In genomic region chr10:97779975-97780374, GRCh38 we compare ENCODE assay signal across 26 cellular contexts. TPM values are rescaled to one million over a fixed set of nuclear protein-coding genes. Genes with fewer than 3 reads are reported as not detected.
"Had no signal": no experiment of that assay in that cellular context is flagged by ENCODE, and none has a peak within 500 bp of the region (broad histone marks: within the 10 kb centered on the region; RNA-seq: fewer than 3 reads in every experiment).

No MANE protein-coding gene starts in this region.

- H3K27me3 Mint-ChIP-seq: activated T-cell treated with anti-CD3 and anti-CD28 coated beads, Interleukin-2, amount 50 U/mL, for 24 hours had no signal

- H3K4me3 Mint-ChIP-seq: activated T-cell treated with anti-CD3 and anti-CD28 coated beads, Interleukin-2, amount 50 U/mL, for 24 hours; natural killer cell treated with Interleukin-12 subunit alpha and Interleukin-12 subunit beta and Interleukin-15 and Interleukin-18, amount 100 ng/mL, for 72 hours had no signal

- H3K9me3 Mint-ChIP-seq: activated T-cell treated with anti-CD3 and anti-CD28 coated beads, Interleukin-2, amount 50 U/mL, for 24 hours; natural killer cell treated with Interleukin-12 subunit alpha and Interleukin-12 subunit beta and Interleukin-15 and Interleukin-18, amount 100 ng/mL, for 72 hours had no signal

- ATAC-seq: esophagus mucosa; left cardiac atrium; natural killer cell treated with Interleukin-12 subunit alpha and Interleukin-12 subunit beta and Interleukin-15 and Interleukin-18, amount 100 ng/mL, for 72 hours; right cardiac atrium; stimulated activated naive CD8-positive, alpha-beta T cell treated with anti-CD3 and anti-CD28 coated beads, Interleukin-15, Interleukin-2, amounts not matched to agents 100 U/mL and 50 U/mL, for 24 hours had no signal

- H3K36me3 Mint-ChIP-seq: natural killer cell treated with Interleukin-12 subunit alpha and Interleukin-12 subunit beta and Interleukin-15 and Interleukin-18, amount 100 ng/mL, for 72 hours had no signal

- FAIRE-seq: endothelial cell of umbilical vein, keratinocyte, TTC549 had no signal

- H3K9me3 ChIP-seq: breast epithelium, testis, uterus had no signal

- H3K36me3 ChIP-seq: breast epithelium, uterus had no signal

- H3K4me1 ChIP-seq: breast epithelium, uterus had no signal

- H3K27me3 ChIP-seq: breast epithelium, testis, uterus had no signal

- H3K4me3 ChIP-seq: breast epithelium, testis, uterus had no signal

- H3K27ac ChIP-seq: breast epithelium, testis, uterus, VCaP had no signal

- H3K27ac Mint-ChIP-seq: activated T-cell treated with anti-CD3 and anti-CD28 coated beads, Interleukin-2, amount 50 U/mL, for 24 hours had no signal

- DNase-seq: activated CD4-positive, alpha-beta T cell treated with anti-CD3 and anti-CD28 coated beads for 4 hours; activated CD4-positive, alpha-beta T cell treated with anti-CD3 and anti-CD28 coated beads, Interleukin-2, amount 50 U/mL, for 48 hours; activated CD8-positive, alpha-beta memory T cell treated with anti-CD3 and anti-CD28 coated beads, Interleukin-2, amount 50 U/mL, for 48 hours; activated gamma-delta T cell; activated T-cell treated with anti-CD3 and anti-CD28 coated beads, Interleukin-2, amount 50 U/mL, for 24 hours; amygdala; central memory CD4-positive, alpha-beta T cell; foreskin fibroblast; head of caudate nucleus; hippocampal formation; left cardiac atrium; mesenchymal stem cell; right cardiac atrium; stimulated activated CD4-positive, alpha-beta T cell treated with anti-CD3 and anti-CD28 coated beads, Interleukin-2, amount 100 ng/mL, for 48 hours; stimulated activated naive CD8-positive, alpha-beta T cell treated with anti-CD3 and anti-CD28 coated beads, Interleukin-15, Interleukin-2, amounts not matched to agents 100 U/mL and 50 U/mL, for 24 hours; testis; trophoblast cell; uterus had no signal

RNA-seq across cellular contexts. Expression of gene SFRP5, which starts 8.2 kb away (rescaled TPM):
- total RNA-seq: endothelial cell of umbilical vein; esophagus mucosa; natural killer cell treated with Interleukin-12 subunit alpha and Interleukin-12 subunit beta and Interleukin-15 and Interleukin-18, amount 100 ng/mL, for 72 hours; T-helper 1 cell treated with Interleukin-12 subunit alpha and Interleukin-12 subunit beta and Interleukin-4 antibody, amounts not matched to agents 30 ng/mL and 1 ng/mL, for 36 hours had no signal
- polyA plus RNA-seq: endothelial cell of umbilical vein, keratinocyte had no signal
